Comparison of ENCODE assay signal across 10 cellular contexts in the genomic region with DNA sequence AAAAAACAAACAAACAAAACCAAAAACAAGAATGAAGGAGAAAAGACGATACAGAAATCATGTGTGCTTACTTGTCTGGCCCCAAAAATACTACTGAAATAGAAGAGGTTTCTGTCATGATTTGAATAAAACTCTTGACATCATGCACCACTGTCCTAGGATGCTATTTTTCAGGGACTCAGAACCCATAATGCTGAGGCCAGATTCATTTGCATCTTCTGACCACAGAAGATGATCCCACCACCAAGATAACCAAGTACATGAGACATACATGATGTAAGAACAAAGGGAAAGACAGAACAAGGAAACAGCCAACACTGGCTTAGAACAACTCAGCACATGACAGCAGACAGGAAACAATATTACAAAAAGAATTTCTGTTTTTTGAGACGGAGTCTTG. TPM values are rescaled to one million over a fixed set of nuclear protein-coding genes. Genes with fewer than 3 reads are reported as not detected.
A peak's percentile ranks its signal among the peaks of the same experiment; 100 is the strongest.
DNase-seq lines count a peak whose midpoint lies in the region; ATAC-seq and TF ChIP-seq lines count a peak whose summit lies in the region.
"Had no signal": no experiment of that assay in that cellular context is flagged by ENCODE, and none has a peak within 500 bp of the region (broad histone marks: within the 10 kb centered on the region; RNA-seq: fewer than 3 reads in every experiment).

No MANE protein-coding gene starts in this region.

- no peak overlapping the region for H3K4ac ChIP-seq in neuronal stem cell (ENCODE audit: low read length)

- H3K4me1 ChIP-seq in Loucy (ENCODE audit: insufficient read depth, low read length, poor library complexity, severe bottlenecking) (peaks cover 15% of the 10 kb centered on the region), neuronal stem cell (ENCODE audit: control insufficient read depth in 2 of 2, insufficient read depth in 1 of 2, low read depth in 1 of 2, low read length in 2 of 2) (peaks cover 0 to 2% of the 10 kb centered on the region in 2 donors)

- H2BK120ac ChIP-seq in neuronal stem cell (ENCODE audit: low read depth, low read length) = no peak overlapping the region

- TF ChIP-seq CTCF in Loucy (conservative IDR thresholded peaks at IDR 0.05; ENCODE audit: low read length) (no peak), type B pancreatic cell (conservative IDR thresholded peaks at IDR 0.05) (no peak)

- H3K9me2 ChIP-seq in Loucy (replicated peaks; ENCODE audit: low read depth, low read length) = no peaks in the 10 kb centered on the region

- no peaks in the 10 kb centered on the region for H3K9me3 Mint-ChIP-seq in activated T-cell treated with anti-CD3 and anti-CD28 coated beads, Interleukin-2, amount 50 U/mL, for 72 hours
- H3K9me3 Mint-ChIP-seq in central memory CD8-positive, alpha-beta T cell = no peaks in the 10 kb centered on the region
- H3K9me3 Mint-ChIP-seq in type B pancreatic cell = no peaks in the 10 kb centered on the region
- H3K9me3 Mint-ChIP-seq: IgD-negative memory B cell had no signal

- H3K27ac ChIP-seq in neuronal stem cell (replicated peaks; ENCODE audit: low read length) = no peak overlapping the region

- peaks cover 14% of the 10 kb centered on the region in 2 donors for H3K36me3 Mint-ChIP-seq in activated T-cell treated with anti-CD3 and anti-CD28 coated beads, Interleukin-2, amount 50 U/mL, for 72 hours (ENCODE audit: insufficient read depth in 2 of 2)
- H3K36me3 Mint-ChIP-seq in central memory CD8-positive, alpha-beta T cell (ENCODE audit: insufficient read depth) = peaks cover 31% of the 10 kb centered on the region
- peaks cover 25% of the 10 kb centered on the region for H3K36me3 Mint-ChIP-seq in type B pancreatic cell

- H3K4me3 ChIP-seq in Loucy (ENCODE audit: low read length, poor library complexity, severe bottlenecking) = peak overlapping the region; percentile 25
- no peak overlapping the region for H3K4me3 ChIP-seq in neuronal stem cell (ENCODE audit: low read length in 2 of 2)

- H2BK5ac ChIP-seq in neuronal stem cell (ENCODE audit: low read length) = no peak overlapping the region

- ATAC-seq in activated T-cell treated with anti-CD3 and anti-CD28 coated beads, Interleukin-2, amount 50 U/mL, for 72 hours (replicated peaks in 1 of 2) = peak; percentile 55 to 66
- no peak for ATAC-seq in central memory CD8-positive, alpha-beta T cell (replicated peaks; ENCODE audit: extremely low read depth, poor library complexity, severe bottlenecking)
- no peak for ATAC-seq in HG03571 (IDR thresholded peaks at IDR 0.05; ENCODE audit: unreplicated experiment)
- ATAC-seq: right cardiac atrium had no signal

- no peak overlapping the region for H2AK5ac ChIP-seq in neuronal stem cell (ENCODE audit: low read depth, low read length)

- WGBS in neuronal stem cell (ENCODE audit: extremely low coverage in 2 of 2, insufficient read length in 2 of 2, insufficient replicate concordance in 1 of 2), 2 donors = no CpG with 5 or more reads among the region's 2 CpGs

- no peak overlapping the region for H4K91ac ChIP-seq in neuronal stem cell (ENCODE audit: low read depth, low read length, poor library complexity)

- H3K79me2 ChIP-seq in Loucy (ENCODE audit: insufficient read depth, low read length) = peaks cover 19% of the 10 kb centered on the region; the same call in 1 of the 2 replicates

- no peaks in the 10 kb centered on the region for H3K27me3 Mint-ChIP-seq in activated T-cell treated with anti-CD3 and anti-CD28 coated beads, Interleukin-2, amount 50 U/mL, for 72 hours (ENCODE audit: low read depth)
- H3K27me3 Mint-ChIP-seq in central memory CD8-positive, alpha-beta T cell = no peaks in the 10 kb centered on the region
- H3K27me3 Mint-ChIP-seq in type B pancreatic cell = no peaks in the 10 kb centered on the region
- H3K27me3 Mint-ChIP-seq: IgD-negative memory B cell had no signal

- H3K4me2 ChIP-seq in Loucy (ENCODE audit: low read depth, low read length, poor library complexity, severe bottlenecking) = peak overlapping the region; percentile 94
- H3K4me2 ChIP-seq in neuronal stem cell (ENCODE audit: insufficient read depth, low read length, poor library complexity, severe bottlenecking) = no peak overlapping the region

- H2AFZ ChIP-seq in Loucy (ENCODE audit: low read length) (no peak overlapping the region), neuronal stem cell (ENCODE audit: low read length) (no peak overlapping the region)

- H4K8ac ChIP-seq in neuronal stem cell (ENCODE audit: low read depth, low read length) = no peak overlapping the region

- no peaks in the 10 kb centered on the region for H4K20me1 ChIP-seq in Loucy (ENCODE audit: insufficient read depth, low read length, poor library complexity, severe bottlenecking)

- H2BK12ac ChIP-seq in neuronal stem cell (ENCODE audit: low read length) = no peak overlapping the region

- peaks cover 1% of the 10 kb centered on the region for H3K79me1 ChIP-seq in neuronal stem cell (ENCODE audit: low read depth, low read length)

- peak overlapping the region; percentile 5 for H3K27ac Mint-ChIP-seq in activated T-cell treated with anti-CD3 and anti-CD28 coated beads, Interleukin-2, amount 50 U/mL, for 72 hours
- no peak overlapping the region for H3K27ac Mint-ChIP-seq in central memory CD8-positive, alpha-beta T cell (ENCODE audit: low read depth)
- peak overlapping the region; percentile 93 for H3K27ac Mint-ChIP-seq in type B pancreatic cell

- H3K4me1 Mint-ChIP-seq in activated T-cell treated with anti-CD3 and anti-CD28 coated beads, Interleukin-2, amount 50 U/mL, for 72 hours (ENCODE audit: low read depth) = peaks cover 58% of the 10 kb centered on the region
- peaks cover 62% of the 10 kb centered on the region for H3K4me1 Mint-ChIP-seq in central memory CD8-positive, alpha-beta T cell
- peaks cover 31% of the 10 kb centered on the region for H3K4me1 Mint-ChIP-seq in type B pancreatic cell (ENCODE audit: unreplicated experiment)

- H3K27me3 ChIP-seq in Loucy (ENCODE audit: insufficient read depth, low read length, poor library complexity, severe bottlenecking) (no peaks in the 10 kb centered on the region), neuronal stem cell (ENCODE audit: control insufficient read depth in 3 of 3, insufficient read depth in 3 of 3, low read depth in 1 of 3, low read length in 3 of 3) (no peaks in the 10 kb centered on the region)

- no peaks in the 10 kb centered on the region for H3K9me3 ChIP-seq in Loucy (ENCODE audit: insufficient read depth, low read depth, low read length)
- H3K9me3 ChIP-seq in neuronal stem cell (replicated peaks in 1 of 2; ENCODE audit: control insufficient read depth in 2 of 2, insufficient read depth in 1 of 2, low read depth in 1 of 2, low read length in 2 of 2) = no peaks in the 10 kb centered on the region

- H3K18ac ChIP-seq in neuronal stem cell (ENCODE audit: low read length) = no peak overlapping the region

- no peak overlapping the region for H3K23ac ChIP-seq in neuronal stem cell (ENCODE audit: low read depth, low read length, poor library complexity)

- H3K4me3 Mint-ChIP-seq in activated T-cell treated with anti-CD3 and anti-CD28 coated beads, Interleukin-2, amount 50 U/mL, for 72 hours = peak overlapping the region; percentile 95 to 96
- peak overlapping the region; percentile 26 for H3K4me3 Mint-ChIP-seq in central memory CD8-positive, alpha-beta T cell
- H3K4me3 Mint-ChIP-seq in type B pancreatic cell = peak overlapping the region; percentile 84

- H3K36me3 ChIP-seq in Loucy (ENCODE audit: insufficient read depth, low read length) = peaks cover 18% of the 10 kb centered on the region; the same call in 1 of the 2 replicates
- peaks cover 11 to 51% of the 10 kb centered on the region in 2 donors for H3K36me3 ChIP-seq in neuronal stem cell (replicated peaks in 1 of 2; ENCODE audit: control insufficient read depth in 2 of 2, insufficient read depth in 2 of 2, low read length in 2 of 2)

- no peaks in the 10 kb centered on the region for H3F3A ChIP-seq in Loucy (ENCODE audit: low read depth)

- no peak overlapping the region for H2BK15ac ChIP-seq in neuronal stem cell (ENCODE audit: low read length)

- no peak overlapping the region for H3K14ac ChIP-seq in neuronal stem cell (ENCODE audit: low read length)

- H3K9ac ChIP-seq in Loucy (ENCODE audit: low read depth, low read length, poor library complexity, severe bottlenecking) (no peak overlapping the region), neuronal stem cell (ENCODE audit: low read depth, low read length, poor library complexity) (no peak overlapping the region)

- peak; percentile 12 to 22 for DNase-seq in activated T-cell treated with anti-CD3 and anti-CD28 coated beads, Interleukin-2, amount 50 U/mL, for 72 hours
- DNase-seq in activated T-cell treated with anti-CD3 and anti-CD28 coated beads, Interleukin-2, amount 50 U/mL, for 48 hours = no peak
- no peak for DNase-seq in central memory CD8-positive, alpha-beta T cell (ENCODE audit: low spot score in 2 of 2)
- DNase-seq in type B pancreatic cell (ENCODE audit: extremely low spot score, unreplicated experiment) = no peak
- no peak for DNase-seq in nucleus accumbens (lab: John Stamatoyannopoulos, UW)
- no peak for DNase-seq in neuronal stem cell (ENCODE audit: low spot score)
- DNase-seq: right cardiac atrium had no signal

RNA-seq across cellular contexts. Expression of a gene that starts 2.5 kb away (rescaled TPM):
- 1 to 10 TPM; 7.7 to 8.4 TPM for total RNA-seq in activated T-cell treated with anti-CD3 and anti-CD28 coated beads, Interleukin-2, amount 50 U/mL, for 72 hours
- total RNA-seq in type B pancreatic cell (ENCODE audit: low replicate concordance) = 19.0 and 30.4 TPM in 2 replicates
- 2.7 TPM for polyA plus RNA-seq in neuronal stem cell (2013, experiment 1 of 2)
- polyA plus RNA-seq in neuronal stem cell (2013, experiment 2 of 2) = 2.4 TPM

RNA-seq across cellular contexts. Expression of a gene that starts 17.9 kb away (rescaled TPM):
- total RNA-seq in activated T-cell treated with anti-CD3 and anti-CD28 coated beads, Interleukin-2, amount 50 U/mL, for 72 hours = 10 to 100 TPM; 16.8 to 18.0 TPM
- 20.9 and 25.5 TPM in 2 replicates for total RNA-seq in type B pancreatic cell (ENCODE audit: low replicate concordance)
- polyA plus RNA-seq in neuronal stem cell (2013, experiment 1 of 2) = 5.1 TPM
- 5.3 TPM for polyA plus RNA-seq in neuronal stem cell (2013, experiment 2 of 2)

RNA-seq across cellular contexts. Expression of a gene that starts 37.5 kb away (rescaled TPM):
- total RNA-seq in activated T-cell treated with anti-CD3 and anti-CD28 coated beads, Interleukin-2, amount 50 U/mL, for 72 hours = 10 to 100 TPM; 31.5 to 32.5 TPM
- total RNA-seq in type B pancreatic cell (ENCODE audit: low replicate concordance) = 48.2 and 61.3 TPM in 2 replicates
- 14.0 TPM for polyA plus RNA-seq in neuronal stem cell (2013, experiment 1 of 2)
- polyA plus RNA-seq in neuronal stem cell (2013, experiment 2 of 2) = 15.1 TPM

RNA-seq across cellular contexts. Expression of a gene that starts 42.7 kb away (rescaled TPM):
- total RNA-seq in activated T-cell treated with anti-CD3 and anti-CD28 coated beads, Interleukin-2, amount 50 U/mL, for 72 hours = 10 to 100 TPM; 18.5 to 20.0 TPM
- 19.6 and 25.3 TPM in 2 replicates for total RNA-seq in type B pancreatic cell (ENCODE audit: low replicate concordance)
- polyA plus RNA-seq in neuronal stem cell (2013, experiment 1 of 2) = 5.9 TPM
- 5.9 TPM for polyA plus RNA-seq in neuronal stem cell (2013, experiment 2 of 2)

Comparison
In these comparisons a context has a peak if more than half of its experiments do, and no peak if none do; other contexts are left out.
1. DNase-seq: peak in activated T-cell treated with anti-CD3 and anti-CD28 coated beads, Interleukin-2, amount 50 U/mL, for 72 hours (2 of 2); none in activated T-cell treated with anti-CD3 and anti-CD28 coated beads, Interleukin-2, amount 50 U/mL, for 48 hours (0 of 2), central memory CD8-positive, alpha-beta T cell (0 of 2), type B pancreatic cell (single experiment), nucleus accumbens (0 of 56) and neuronal stem cell (single experiment).
2. ATAC-seq: peak in activated T-cell treated with anti-CD3 and anti-CD28 coated beads, Interleukin-2, amount 50 U/mL, for 72 hours (2 of 2); none in central memory CD8-positive, alpha-beta T cell (single experiment) and HG03571 (single experiment).
3. H3K4me3 Mint-ChIP-seq: peak in every context shown above with its lines; median percentile 96 in activated T-cell treated with anti-CD3 and anti-CD28 coated beads, Interleukin-2, amount 50 U/mL, for 72 hours; 84 in type B pancreatic cell; 26 in central memory CD8-positive, alpha-beta T cell.